13 cellular contexts compared by ENCODE assay signal in genomic region chr1:19666139-19666465, GRCh38. TPM values are rescaled to one million over a fixed set of nuclear protein-coding genes. Genes with fewer than 3 reads are reported as not detected.
DNase-seq lines count a peak whose midpoint lies in the region; ATAC-seq and TF ChIP-seq lines count a peak whose summit lies in the region.
"Had no signal": no experiment of that assay in that cellular context is flagged by ENCODE, and none has a peak within 500 bp of the region (broad histone marks: within the 10 kb centered on the region; RNA-seq: fewer than 3 reads in every experiment).

No MANE protein-coding gene starts in this region.

- POLR2A ChIA-PET in naive thymus-derived CD4-positive, alpha-beta T cell (lab: Charles Lee), result interaction anchor here (0.8 kb wide), 1 partner anchor 38 kb away, joined by 4 read pairs; no protein-coding TSS in a partner anchor

- no peaks in the 10 kb centered on the region for H3K36me3 Mint-ChIP-seq in stimulated activated naive CD8-positive, alpha-beta T cell treated with anti-CD3 and anti-CD28 coated beads, Interleukin-15, Interleukin-2, amounts not matched to agents 100 ng/mL and 50 ng/mL, for 24 hours (ENCODE audit: low read depth)
- H3K36me3 Mint-ChIP-seq in activated naive CD8-positive, alpha-beta T cell treated with anti-CD3 and anti-CD28 coated beads for 36 hours, result no peaks in the 10 kb centered on the region
- H3K36me3 Mint-ChIP-seq in naive thymus-derived CD4-positive, alpha-beta T cell, result peaks cover 0 to 3% (median 0%) of the 10 kb centered on the region in 5 donors

- DNase-seq in stimulated activated naive CD8-positive, alpha-beta T cell treated with anti-CD3 and anti-CD28 coated beads, Interleukin-15, Interleukin-2, amounts not matched to agents 100 U/mL and 50 U/mL, for 24 hours, result no peak
- DNase-seq in activated naive CD8-positive, alpha-beta T cell treated with anti-CD3 and anti-CD28 coated beads for 36 hours, result no peak
- no peak for DNase-seq in naive thymus-derived CD4-positive, alpha-beta T cell
- DNase-seq in tibial nerve (ENCODE audit: low spot score in 2 of 2), result no peak
- no peak for DNase-seq in tibial artery
- DNase-seq: activated CD4-positive, alpha-beta T cell treated with anti-CD3 and anti-CD28 coated beads, Interleukin-2, amount 50 U/mL, for 1 hour; effector CD4-positive, alpha-beta T cell; NCI-H1436 treated with DMSO at 0.1 percent for 48 hours; NCI-H2227 treated with DMSO at 0.1 percent for 48 hours; stimulated activated CD4-positive, alpha-beta T cell treated with anti-CD3 and anti-CD28 coated beads, Interleukin-12 subunit alpha, Interleukin-12 subunit beta, amount 100 ng/mL, for 4 hours had no signal

- no peaks in the 10 kb centered on the region for H3K36me3 ChIP-seq in naive thymus-derived CD4-positive, alpha-beta T cell (ENCODE audit: control insufficient read depth in 2 of 3, insufficient read depth in 3 of 3, low read length in 3 of 3)
- no peaks in the 10 kb centered on the region for H3K36me3 ChIP-seq in tibial nerve
- H3K36me3 ChIP-seq in tibial artery, result no peaks in the 10 kb centered on the region

- 22 to 52% methylated on average over 10 to 12 of the region's 23 CpGs for WGBS in tibial nerve, 2 donors

- no peak for TF ChIP-seq EP300 in tibial nerve (IDR thresholded peaks at IDR 0.05)

- peaks cover 7 to 15% of the 10 kb centered on the region in 2 donors for H3K4me1 ChIP-seq in naive thymus-derived CD4-positive, alpha-beta T cell (ENCODE audit: control insufficient read depth in 2 of 2, insufficient read depth in 2 of 2, low read length in 2 of 2)
- peaks cover 0 to 16% (median 2%) of the 10 kb centered on the region in 4 donors for H3K4me1 ChIP-seq in tibial nerve
- H3K4me1 ChIP-seq in tibial artery, result peaks cover 0 to 17% (median 9%) of the 10 kb centered on the region in 4 donors

- TF ChIP-seq CTCF in tibial nerve (IDR thresholded peaks at IDR 0.05), result no peak
- no peak for TF ChIP-seq CTCF in tibial artery (IDR thresholded peaks at IDR 0.05)

- no peak for ATAC-seq in stimulated activated naive CD8-positive, alpha-beta T cell treated with anti-CD3 and anti-CD28 coated beads, Interleukin-15, Interleukin-2, amounts not matched to agents 100 U/mL and 50 U/mL, for 24 hours
- no peak for ATAC-seq in naive thymus-derived CD4-positive, alpha-beta T cell
- ATAC-seq in GM19351 (IDR thresholded peaks at IDR 0.05; ENCODE audit: unreplicated experiment), result no peak

- peaks cover 19% of the 10 kb centered on the region for H3K4me1 Mint-ChIP-seq in stimulated activated naive CD8-positive, alpha-beta T cell treated with anti-CD3 and anti-CD28 coated beads, Interleukin-15, Interleukin-2, amounts not matched to agents 100 ng/mL and 50 ng/mL, for 24 hours (ENCODE audit: low read depth)
- H3K4me1 Mint-ChIP-seq in activated naive CD8-positive, alpha-beta T cell treated with anti-CD3 and anti-CD28 coated beads for 36 hours, result peaks cover 10% of the 10 kb centered on the region
- peaks cover 8 to 47% (median 31%) of the 10 kb centered on the region in 7 donors for H3K4me1 Mint-ChIP-seq in naive thymus-derived CD4-positive, alpha-beta T cell

- peak overlapping the region; percentile 65 for H3K4me3 Mint-ChIP-seq in stimulated activated naive CD8-positive, alpha-beta T cell treated with anti-CD3 and anti-CD28 coated beads, Interleukin-15, Interleukin-2, amounts not matched to agents 100 ng/mL and 50 ng/mL, for 24 hours
- H3K4me3 Mint-ChIP-seq in activated naive CD8-positive, alpha-beta T cell treated with anti-CD3 and anti-CD28 coated beads for 36 hours, result peak overlapping the region; percentile 64
- peak overlapping the region; percentile 64 to 88 (median 80) for H3K4me3 Mint-ChIP-seq in naive thymus-derived CD4-positive, alpha-beta T cell

- peaks cover 36% of the 10 kb centered on the region for H3K27me3 Mint-ChIP-seq in stimulated activated naive CD8-positive, alpha-beta T cell treated with anti-CD3 and anti-CD28 coated beads, Interleukin-15, Interleukin-2, amounts not matched to agents 100 ng/mL and 50 ng/mL, for 24 hours
- peaks cover 65% of the 10 kb centered on the region for H3K27me3 Mint-ChIP-seq in activated naive CD8-positive, alpha-beta T cell treated with anti-CD3 and anti-CD28 coated beads for 36 hours
- H3K27me3 Mint-ChIP-seq in naive thymus-derived CD4-positive, alpha-beta T cell, result peaks cover 0 to 66% (median 38%) of the 10 kb centered on the region in 5 donors

- intact Hi-C loops in naive thymus-derived CD4-positive, alpha-beta T cell (cut with micrococcal nuclease), result no loop called here
- intact Hi-C loops in tibial artery (cut with DNase I; ENCODE audit: low total_unique reads), result no loop called here

- H3K9me3 ChIP-seq in naive thymus-derived CD4-positive, alpha-beta T cell (ENCODE audit: control insufficient read depth in 2 of 3, low read length in 3 of 3), result no peaks in the 10 kb centered on the region
- H3K9me3 ChIP-seq in tibial nerve (no peaks in the 10 kb centered on the region), tibial artery (no peaks in the 10 kb centered on the region)

- no peak overlapping the region for H3K4me3 ChIP-seq in naive thymus-derived CD4-positive, alpha-beta T cell (ENCODE audit: low read length)
- H3K4me3 ChIP-seq in tibial nerve, result no peak overlapping the region
- no peak overlapping the region for H3K4me3 ChIP-seq in tibial artery

- H3K9me3 Mint-ChIP-seq in stimulated activated naive CD8-positive, alpha-beta T cell treated with anti-CD3 and anti-CD28 coated beads, Interleukin-15, Interleukin-2, amounts not matched to agents 100 ng/mL and 50 ng/mL, for 24 hours, result no peaks in the 10 kb centered on the region
- no peaks in the 10 kb centered on the region for H3K9me3 Mint-ChIP-seq in activated naive CD8-positive, alpha-beta T cell treated with anti-CD3 and anti-CD28 coated beads for 36 hours
- H3K9me3 Mint-ChIP-seq in naive thymus-derived CD4-positive, alpha-beta T cell, result peaks cover 0 to 2% (median 0%) of the 10 kb centered on the region in 11 donors

- no peaks in the 10 kb centered on the region for H3K27me3 ChIP-seq in naive thymus-derived CD4-positive, alpha-beta T cell (ENCODE audit: control insufficient read depth in 2 of 2, insufficient read depth in 2 of 2, low read length in 2 of 2)
- H3K27me3 ChIP-seq in tibial nerve (peaks cover 0 to 72% of the 10 kb centered on the region in 2 donors), tibial artery (peaks cover 0 to 63% of the 10 kb centered on the region in 2 donors)

- no peak overlapping the region for H3K27ac ChIP-seq in naive thymus-derived CD4-positive, alpha-beta T cell (ENCODE audit: low read depth, low read length)
- H3K27ac ChIP-seq in tibial nerve, result no peak overlapping the region
- H3K27ac ChIP-seq in tibial artery, result no peak overlapping the region

- no peak overlapping the region for H3K27ac Mint-ChIP-seq in stimulated activated naive CD8-positive, alpha-beta T cell treated with anti-CD3 and anti-CD28 coated beads, Interleukin-15, Interleukin-2, amounts not matched to agents 100 ng/mL and 50 ng/mL, for 24 hours
- H3K27ac Mint-ChIP-seq in activated naive CD8-positive, alpha-beta T cell treated with anti-CD3 and anti-CD28 coated beads for 36 hours, result no peak overlapping the region
- peak overlapping the region in 5 of 9 donors; percentile 19 to 80 (median 53) for H3K27ac Mint-ChIP-seq in naive thymus-derived CD4-positive, alpha-beta T cell

- TF ChIP-seq POLR2A in tibial nerve (IDR thresholded peaks at IDR 0.05), result no peak

- CTCF ChIA-PET in naive thymus-derived CD4-positive, alpha-beta T cell (lab: Charles Lee), result no interaction called here

RNA-seq across cellular contexts. Expression of gene HTR6, which starts 1.4 kb away (rescaled TPM):
- total RNA-seq in activated naive CD8-positive, alpha-beta T cell treated with anti-CD3 and anti-CD28 coated beads for 36 hours, result not detected
- under 1 TPM in 2 of 5 experiments, not detected in 3; 0.40 to 0.54 TPM for total RNA-seq in naive thymus-derived CD4-positive, alpha-beta T cell
- under 1 TPM; 0.13 to 0.92 TPM for polyA plus RNA-seq in naive thymus-derived CD4-positive, alpha-beta T cell
- total RNA-seq in tibial nerve, result not detected
- total RNA-seq: pulmonary artery endothelial cell had no signal

RNA-seq across cellular contexts. Expression of gene NBL1, which starts 22.0 kb away (rescaled TPM):
- 10 to 100 TPM; 20.0 to 22.0 TPM for total RNA-seq in activated naive CD8-positive, alpha-beta T cell treated with anti-CD3 and anti-CD28 coated beads for 36 hours
- 10 to 100 TPM; 20.7 to 36.1 (median 22.8) TPM for total RNA-seq in naive thymus-derived CD4-positive, alpha-beta T cell
- polyA plus RNA-seq in naive thymus-derived CD4-positive, alpha-beta T cell, result 1 to 10 TPM; 2.5 to 4.0 TPM
- total RNA-seq in tibial nerve, result 100 to 1,000 TPM in 2 of 4 donors, 10 to 100 TPM in 2; 71.9 to 157 (median 92.0) TPM

Comparison
In these comparisons a context has a peak if more than half of its experiments do, and no peak if none do; other contexts are left out.
1. H3K27ac Mint-ChIP-seq: peak in naive thymus-derived CD4-positive, alpha-beta T cell (5 of 9); none in stimulated activated naive CD8-positive, alpha-beta T cell treated with anti-CD3 and anti-CD28 coated beads, Interleukin-15, Interleukin-2, amounts not matched to agents 100 ng/mL and 50 ng/mL, for 24 hours (single experiment) and activated naive CD8-positive, alpha-beta T cell treated with anti-CD3 and anti-CD28 coated beads for 36 hours (single experiment).
2. Peak in every context shown above with its lines, with median percentiles within 50 percentile points of each other: H3K4me3 Mint-ChIP-seq.